In the genomic region with DNA sequence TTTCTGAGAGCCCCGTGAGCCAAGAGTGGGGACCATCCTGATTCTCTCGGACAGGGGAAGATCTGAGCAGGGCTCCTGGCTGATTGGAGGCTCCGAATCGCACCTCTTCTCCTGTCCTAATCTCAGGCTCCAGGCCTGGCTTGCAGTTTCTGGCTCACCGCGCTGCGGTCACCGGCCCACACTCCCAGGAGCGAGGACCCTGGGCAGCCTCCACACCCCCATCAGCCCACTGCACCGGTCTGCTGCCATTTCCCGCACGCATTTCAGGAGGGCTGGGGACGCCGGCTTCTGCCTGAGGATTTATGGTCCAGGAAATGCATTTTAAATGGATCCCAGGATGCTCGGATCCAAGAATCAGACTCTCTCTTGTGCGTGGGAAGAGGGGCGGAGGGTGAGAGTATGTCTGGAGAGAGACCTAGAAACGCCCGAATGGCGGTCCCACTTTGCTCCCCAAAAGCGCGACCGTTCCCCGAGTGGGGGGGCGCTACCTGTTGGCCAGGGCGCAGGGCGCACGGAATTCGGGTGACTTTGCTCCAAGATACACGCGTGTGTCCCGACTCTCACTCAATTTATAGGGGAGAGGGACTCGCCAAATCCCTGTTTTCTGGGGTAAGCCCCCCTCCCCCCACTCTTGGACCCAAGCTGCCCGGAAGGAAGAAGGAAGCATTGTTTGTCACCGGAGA, we compare ENCODE assay signal across 14 cellular contexts. TPM values are rescaled to one million over a fixed set of nuclear protein-coding genes. Genes with fewer than 3 reads are reported as not detected.
DNase-seq lines count a peak whose midpoint lies in the region; ATAC-seq and TF ChIP-seq lines count a peak whose summit lies in the region.
"Had no signal": no experiment of that assay in that cellular context is flagged by ENCODE, and none has a peak within 500 bp of the region (broad histone marks: within the 10 kb centered on the region; RNA-seq: fewer than 3 reads in every experiment).

No MANE protein-coding gene starts in this region.

- H3K4me3 ChIP-seq in RWPE2 (ENCODE audit: severe bottlenecking): peak overlapping the region; percentile 19
- peak overlapping the region; percentile 81 for H3K4me3 ChIP-seq in iPS-18a (ENCODE audit: low read length)
- H3K4me3 ChIP-seq: lower lobe of right lung, MG63, upper lobe of right lung had no signal

- ATAC-seq in activated naive CD4-positive, alpha-beta T cell treated with anti-CD3 and anti-CD28 coated beads, Interleukin-2, amount 50 U/mL, for 72 hours: no peak
- ATAC-seq in RWPE2 (ENCODE audit: low read depth): no peak
- no peak for ATAC-seq in stimulated activated effector memory CD8-positive, alpha-beta T cell treated with anti-CD3 and anti-CD28 coated beads, Interleukin-12 subunit alpha, Interleukin-12 subunit beta, amount 100 ng/mL, for 72 hours
- ATAC-seq in activated CD4-positive, CD25-positive, alpha-beta regulatory T cell treated with anti-CD3 and anti-CD28 coated beads, Interleukin-2, amount 50 U/mL, for 24 hours: no peak
- ATAC-seq: lower lobe of right lung, upper lobe of right lung had no signal

- H3K27ac ChIP-seq in RWPE2 (ENCODE audit: poor library complexity, severe bottlenecking) (no peak overlapping the region), iPS-18a (ENCODE audit: low read length) (no peak overlapping the region)
- H3K27ac ChIP-seq: lower lobe of right lung, parathyroid adenoma, upper lobe of right lung had no signal

- peak overlapping the region; percentile 35 for H3K4me3 Mint-ChIP-seq in activated naive CD4-positive, alpha-beta T cell treated with anti-CD3 and anti-CD28 coated beads, Interleukin-2, amount 50 U/mL, for 24 hours
- H3K4me3 Mint-ChIP-seq in stimulated activated effector memory CD8-positive, alpha-beta T cell treated with anti-CD3 and anti-CD28 coated beads, Interleukin-12 subunit alpha, Interleukin-12 subunit beta, amount 100 ng/mL, for 72 hours: peak overlapping the region; percentile 38

- H3K27me3 ChIP-seq in RWPE2 (ENCODE audit: insufficient read depth, poor library complexity, severe bottlenecking): peaks cover 66% of the 10 kb centered on the region
- peaks cover 44% of the 10 kb centered on the region for H3K27me3 ChIP-seq in iPS-18a (ENCODE audit: control insufficient read depth, insufficient read depth, low read length)

- no peaks in the 10 kb centered on the region for H3K36me3 ChIP-seq in RWPE2 (ENCODE audit: low read depth)
- H3K36me3 ChIP-seq in iPS-18a (ENCODE audit: control insufficient read depth, low read depth, low read length): no peaks in the 10 kb centered on the region
- H3K36me3 ChIP-seq: lower lobe of right lung, MG63, upper lobe of right lung had no signal

- no peaks in the 10 kb centered on the region for H3K4me1 ChIP-seq in RWPE2 (ENCODE audit: insufficient read depth, poor library complexity, severe bottlenecking)
- peaks cover 3% of the 10 kb centered on the region for H3K4me1 ChIP-seq in iPS-18a (ENCODE audit: control insufficient read depth, low read depth, low read length)
- H3K4me1 ChIP-seq: lower lobe of right lung, parathyroid adenoma, upper lobe of right lung had no signal

- no peak overlapping the region for H3K27ac Mint-ChIP-seq in activated naive CD4-positive, alpha-beta T cell treated with anti-CD3 and anti-CD28 coated beads, Interleukin-2, amount 50 U/mL, for 24 hours
- H3K27ac Mint-ChIP-seq in activated naive CD4-positive, alpha-beta T cell treated with anti-CD3 and anti-CD28 coated beads, Interleukin-2, amount 50 U/mL, for 72 hours: no peak overlapping the region
- H3K27ac Mint-ChIP-seq in stimulated activated effector memory CD8-positive, alpha-beta T cell treated with anti-CD3 and anti-CD28 coated beads, Interleukin-12 subunit alpha, Interleukin-12 subunit beta, amount 100 ng/mL, for 72 hours: no peak overlapping the region

- H3K36me3 Mint-ChIP-seq in activated naive CD4-positive, alpha-beta T cell treated with anti-CD3 and anti-CD28 coated beads, Interleukin-2, amount 50 U/mL, for 24 hours: no peaks in the 10 kb centered on the region
- peaks cover 0 to 4% of the 10 kb centered on the region in 2 donors for H3K36me3 Mint-ChIP-seq in activated naive CD4-positive, alpha-beta T cell treated with anti-CD3 and anti-CD28 coated beads, Interleukin-2, amount 50 U/mL, for 72 hours
- no peaks in the 10 kb centered on the region for H3K36me3 Mint-ChIP-seq in stimulated activated effector memory CD8-positive, alpha-beta T cell treated with anti-CD3 and anti-CD28 coated beads, Interleukin-12 subunit alpha, Interleukin-12 subunit beta, amount 100 ng/mL, for 72 hours

- no peak for TF ChIP-seq CTCF in RWPE2 (IDR thresholded peaks at IDR 0.05; ENCODE audit: poor library complexity, severe bottlenecking)

- H3K9ac ChIP-seq in iPS-18a (ENCODE audit: low read length): peak overlapping the region; percentile 57
- H3K9ac ChIP-seq: parathyroid adenoma had no signal

- peaks cover 11% of the 10 kb centered on the region for H3K4me1 Mint-ChIP-seq in activated naive CD4-positive, alpha-beta T cell treated with anti-CD3 and anti-CD28 coated beads, Interleukin-2, amount 50 U/mL, for 24 hours
- H3K4me1 Mint-ChIP-seq in stimulated activated effector memory CD8-positive, alpha-beta T cell treated with anti-CD3 and anti-CD28 coated beads, Interleukin-12 subunit alpha, Interleukin-12 subunit beta, amount 100 ng/mL, for 72 hours: peaks cover 12% of the 10 kb centered on the region

- H3K27me3 Mint-ChIP-seq in activated naive CD4-positive, alpha-beta T cell treated with anti-CD3 and anti-CD28 coated beads, Interleukin-2, amount 50 U/mL, for 24 hours: peaks cover 35% of the 10 kb centered on the region

- no peak for DNase-seq in activated naive CD4-positive, alpha-beta T cell treated with anti-CD3 and anti-CD28 coated beads, Interleukin-2, amount 50 U/mL, for 72 hours (ENCODE audit: low spot score in 2 of 2)
- DNase-seq in RWPE2 (ENCODE audit: low spot score) (no peak), 8988T (no peak)
- no peak for DNase-seq in stimulated activated effector memory CD8-positive, alpha-beta T cell treated with anti-CD3 and anti-CD28 coated beads, Interleukin-12 subunit alpha, Interleukin-12 subunit beta, amount 100 ng/mL, for 72 hours (ENCODE audit: low spot score in 2 of 2)
- no peak for DNase-seq in stimulated activated naive CD4-positive, alpha-beta T cell (lab: John Stamatoyannopoulos, UW)
- DNase-seq: activated CD4-positive, CD25-positive, alpha-beta regulatory T cell treated with anti-CD3 and anti-CD28 coated beads, Interleukin-2, amount 50 U/mL, for 72 hours; DND-41; lower lobe of right lung; upper lobe of right lung had no signal

- H3K9me3 Mint-ChIP-seq in activated naive CD4-positive, alpha-beta T cell treated with anti-CD3 and anti-CD28 coated beads, Interleukin-2, amount 50 U/mL, for 24 hours: no peaks in the 10 kb centered on the region
- H3K9me3 Mint-ChIP-seq in activated naive CD4-positive, alpha-beta T cell treated with anti-CD3 and anti-CD28 coated beads, Interleukin-2, amount 50 U/mL, for 72 hours: no peaks in the 10 kb centered on the region
- H3K9me3 Mint-ChIP-seq in stimulated activated effector memory CD8-positive, alpha-beta T cell treated with anti-CD3 and anti-CD28 coated beads, Interleukin-12 subunit alpha, Interleukin-12 subunit beta, amount 100 ng/mL, for 72 hours: no peaks in the 10 kb centered on the region

- H3K9me3 ChIP-seq in RWPE2 (ENCODE audit: severe bottlenecking): peaks cover 2% of the 10 kb centered on the region
- no peaks in the 10 kb centered on the region for H3K9me3 ChIP-seq in iPS-18a (ENCODE audit: control insufficient read depth, low read depth, low read length)
- H3K9me3 ChIP-seq: lower lobe of right lung, MG63, upper lobe of right lung had no signal

RNA-seq across cellular contexts. Expression of gene JPH3, which starts 0.8 kb away (rescaled TPM):
- under 1 TPM in 1 of 2 donors, not detected in 1; 0.37 TPM for total RNA-seq in activated naive CD4-positive, alpha-beta T cell treated with anti-CD3 and anti-CD28 coated beads, Interleukin-2, amount 50 U/mL, for 72 hours
